12 cellular contexts compared by ENCODE assay signal in genomic region chr22:41828516-41828915, GRCh38. TPM values are rescaled to one million over a fixed set of nuclear protein-coding genes. Genes with fewer than 3 reads are reported as not detected.
A peak's percentile ranks its signal among the peaks of the same experiment; 100 is the strongest.
DNase-seq lines count a peak whose midpoint lies in the region; ATAC-seq and TF ChIP-seq lines count a peak whose summit lies in the region.
"Had no signal": no experiment of that assay in that cellular context is flagged by ENCODE, and none has a peak within 500 bp of the region (broad histone marks: within the 10 kb centered on the region; RNA-seq: fewer than 3 reads in every experiment).

No MANE protein-coding gene starts in this region.

- peaks cover 11% of the 10 kb centered on the region for H3K79me2 ChIP-seq in MM.1S (ENCODE audit: low read length)

- H3K4me3 ChIP-seq in MM.1S (ENCODE audit: low read length), result no peak overlapping the region
- H3K4me3 ChIP-seq: breast epithelium, tibial nerve had no signal

- ATAC-seq in natural killer cell (no peak), HG02571 (IDR thresholded peaks at IDR 0.05; ENCODE audit: unreplicated experiment) (no peak), HG02884 (IDR thresholded peaks at IDR 0.05; ENCODE audit: unreplicated experiment) (no peak)

- peak overlapping the region; percentile 38; the same call in 1 of the 2 replicates for H3K4me2 ChIP-seq in MM.1S (ENCODE audit: low read depth, low read length)

- intact Hi-C loops in Calu3 (cut with micrococcal nuclease; ENCODE audit: unreplicated experiment), result no loop called here
- intact Hi-C loops in activated T-helper 2 cell treated with anti-CD3 and anti-CD28 coated beads, Interferon-gamma antibody, Interleukin-2, Interleukin-4, amounts not matched to agents 10 μg/mL and 5 μg/mL and 100 μg/mL, durations not matched to agents 14 hours and 24 hours and 36 hours (cut with micrococcal nuclease), result no loop called here
- intact Hi-C loops in natural killer cell (cut with micrococcal nuclease), result no loop called here

- peaks cover 26% of the 10 kb centered on the region for H3K4me1 Mint-ChIP-seq in Calu3 (ENCODE audit: low read depth, unreplicated experiment)
- H3K4me1 Mint-ChIP-seq in activated T-helper 2 cell treated with anti-CD3 and anti-CD28 coated beads, Interferon-gamma antibody, Interleukin-2, Interleukin-4, amounts not matched to agents 10 μg/mL and 5 μg/mL and 100 μg/mL, durations not matched to agents 14 hours and 24 hours and 36 hours (ENCODE audit: low read depth), result peaks cover 34% of the 10 kb centered on the region
- peaks cover 13 to 20% of the 10 kb centered on the region in 2 donors for H3K4me1 Mint-ChIP-seq in natural killer cell

- peaks cover 21% of the 10 kb centered on the region for H3K36me3 Mint-ChIP-seq in Calu3 (ENCODE audit: insufficient read depth, unreplicated experiment)
- H3K36me3 Mint-ChIP-seq in activated T-helper 2 cell treated with anti-CD3 and anti-CD28 coated beads, Interferon-gamma antibody, Interleukin-2, Interleukin-4, amounts not matched to agents 10 μg/mL and 5 μg/mL and 100 μg/mL, durations not matched to agents 14 hours and 24 hours and 36 hours (ENCODE audit: low read depth), result peaks cover 48% of the 10 kb centered on the region
- H3K36me3 Mint-ChIP-seq in natural killer cell, result no peaks in the 10 kb centered on the region

- H3K27me3 ChIP-seq in MM.1S (replicated peaks; ENCODE audit: insufficient read depth, low read length), result no peaks in the 10 kb centered on the region
- H3K27me3 ChIP-seq: breast epithelium, tibial nerve had no signal

- no peaks in the 10 kb centered on the region for H3K36me3 ChIP-seq in MM.1S (replicated peaks; ENCODE audit: insufficient read depth, low read length)
- H3K36me3 ChIP-seq: breast epithelium, tibial nerve had no signal

- H3K4me3 Mint-ChIP-seq in Calu3 (ENCODE audit: low read depth, unreplicated experiment) (no peak overlapping the region), natural killer cell (no peak overlapping the region)
- no peak overlapping the region for H3K4me3 Mint-ChIP-seq in activated T-helper 2 cell treated with anti-CD3 and anti-CD28 coated beads, Interferon-gamma antibody, Interleukin-2, Interleukin-4, amounts not matched to agents 10 μg/mL and 5 μg/mL and 100 μg/mL, durations not matched to agents 14 hours and 24 hours and 36 hours (ENCODE audit: low read depth)

- DNase-seq in Calu3 (peak; percentile 32), MM.1S (no peak), natural killer cell (no peak), SKM-1 (lab: John Stamatoyannopoulos, UW; ENCODE audit: unreplicated experiment) (no peak), NCI-H526 treated with DMSO at 0.1 percent for 48 hours (lab: John Stamatoyannopoulos, UW) (no peak)
- no peak for DNase-seq in activated T-helper 2 cell treated with anti-CD3 and anti-CD28 coated beads, Interferon-gamma antibody, Interleukin-2, Interleukin-4, amounts not matched to agents 10 μg/mL and 5 μg/mL and 100 μg/mL, durations not matched to agents 14 hours and 24 hours and 36 hours (ENCODE audit: low spot score)
- DNase-seq: DMS79 treated with DMSO at 0.1 percent for 48 hours, NCI-H524 treated with DMSO at 0.1 percent for 48 hours had no signal

- TF ChIP-seq CTCF in Calu3 (IDR thresholded peaks at IDR 0.05; ENCODE audit: unreplicated experiment) (no peak), MM.1S (IDR thresholded peaks at IDR 0.05; ENCODE audit: low read length) (no peak), natural killer cell (IDR thresholded peaks at IDR 0.05) (no peak)

- H3K27ac ChIP-seq in MM.1S (ENCODE audit: low read length), result peak overlapping the region; percentile 45; the same call in 1 of the 2 replicates
- H3K27ac ChIP-seq: breast epithelium had no signal

- no peak overlapping the region for H3K9ac ChIP-seq in MM.1S (ENCODE audit: low read length)

- BruUV-seq in Calu3 (replicated peaks; lab: Mats Ljungman, UMichigan), result no TSS peak

- no peaks in the 10 kb centered on the region for H3K9me2 ChIP-seq in MM.1S (replicated peaks; ENCODE audit: insufficient read depth, low read length)

- no peaks in the 10 kb centered on the region for H3K9me3 Mint-ChIP-seq in Calu3 (ENCODE audit: low read depth, unreplicated experiment)
- H3K9me3 Mint-ChIP-seq in activated T-helper 2 cell treated with anti-CD3 and anti-CD28 coated beads, Interferon-gamma antibody, Interleukin-2, Interleukin-4, amounts not matched to agents 10 μg/mL and 5 μg/mL and 100 μg/mL, durations not matched to agents 14 hours and 24 hours and 36 hours, result peaks cover 3% of the 10 kb centered on the region
- no peaks in the 10 kb centered on the region for H3K9me3 Mint-ChIP-seq in natural killer cell

- H3K27me3 Mint-ChIP-seq in Calu3 (ENCODE audit: unreplicated experiment), result no peaks in the 10 kb centered on the region
- no peaks in the 10 kb centered on the region for H3K27me3 Mint-ChIP-seq in activated T-helper 2 cell treated with anti-CD3 and anti-CD28 coated beads, Interferon-gamma antibody, Interleukin-2, Interleukin-4, amounts not matched to agents 10 μg/mL and 5 μg/mL and 100 μg/mL, durations not matched to agents 14 hours and 24 hours and 36 hours (ENCODE audit: low read depth)
- H3K27me3 Mint-ChIP-seq in natural killer cell (ENCODE audit: low read depth in 2 of 2), result no peaks in the 10 kb centered on the region

- H3F3A ChIP-seq in MM.1S (ENCODE audit: insufficient read depth, low read length), result peaks cover 35% of the 10 kb centered on the region

- CTCF ChIA-PET in Calu3 (lab: Charles Lee), result no interaction called here

- no peaks in the 10 kb centered on the region for H3K9me3 ChIP-seq in MM.1S (replicated peaks; ENCODE audit: insufficient read depth, low read length)
- H3K9me3 ChIP-seq: breast epithelium, tibial nerve had no signal

- peaks cover 41% of the 10 kb centered on the region for H3K4me1 ChIP-seq in MM.1S (ENCODE audit: low read length)
- H3K4me1 ChIP-seq: breast epithelium had no signal

- H3K27ac Mint-ChIP-seq in Calu3 (ENCODE audit: unreplicated experiment) (peak overlapping the region; percentile 19), natural killer cell (peak overlapping the region; percentile 99)
- peak overlapping the region; percentile 36 for H3K27ac Mint-ChIP-seq in activated T-helper 2 cell treated with anti-CD3 and anti-CD28 coated beads, Interferon-gamma antibody, Interleukin-2, Interleukin-4, amounts not matched to agents 10 μg/mL and 5 μg/mL and 100 μg/mL, durations not matched to agents 14 hours and 24 hours and 36 hours

- H4K20me1 ChIP-seq in MM.1S (ENCODE audit: insufficient read depth, low read length), result no peaks in the 10 kb centered on the region

- no peak overlapping the region for H2AFZ ChIP-seq in MM.1S (ENCODE audit: low read length)

RNA-seq across cellular contexts. Expression of gene SREBF2, which starts 4.4 kb away (rescaled TPM):
- total RNA-seq in Calu3 (2022) (145 and 159 TPM in 2 replicates), natural killer cell (100 to 1,000 TPM; 101 to 106 (median 105) TPM)
- total RNA-seq in activated T-helper 2 cell treated with anti-CD3 and anti-CD28 coated beads, Interferon-gamma antibody, Interleukin-2, Interleukin-4, amounts not matched to agents 10 μg/mL and 5 μg/mL and 100 μg/mL, durations not matched to agents 14 hours and 24 hours and 36 hours, result 191 and 202 TPM in 2 replicates

RNA-seq across cellular contexts. Expression of gene CCDC134, which starts 28.0 kb away (rescaled TPM):
- 18.4 and 20.1 TPM in 2 replicates for total RNA-seq in Calu3 (2022)
- 17.4 and 19.6 TPM in 2 replicates for total RNA-seq in activated T-helper 2 cell treated with anti-CD3 and anti-CD28 coated beads, Interferon-gamma antibody, Interleukin-2, Interleukin-4, amounts not matched to agents 10 μg/mL and 5 μg/mL and 100 μg/mL, durations not matched to agents 14 hours and 24 hours and 36 hours
- total RNA-seq in natural killer cell, result 10 to 100 TPM; 16.4 to 22.1 (median 16.7) TPM

Comparison
In these comparisons a context has a peak if more than half of its experiments do, and no peak if none do; other contexts are left out.
1. H3K27ac Mint-ChIP-seq: peak in every context shown above with its lines; median percentile 99 in natural killer cell; 36 in activated T-helper 2 cell treated with anti-CD3 and anti-CD28 coated beads, Interferon-gamma antibody, Interleukin-2, Interleukin-4, amounts not matched to agents 10 μg/mL and 5 μg/mL and 100 μg/mL, durations not matched to agents 14 hours and 24 hours and 36 hours; 19 in Calu3.